ENCODE assay signal across 8 cellular contexts in genomic region chr12:96407429-96408097, GRCh38. TPM values are rescaled to one million over a fixed set of nuclear protein-coding genes. Genes with fewer than 3 reads are reported as not detected.
DNase-seq lines count a peak whose midpoint lies in the region; ATAC-seq and TF ChIP-seq lines count a peak whose summit lies in the region.
"Not testable (repeated sequence)": the region's sequence is repeated elsewhere in the genome, so short reads cannot be mapped to it uniquely, and the experiment has no call there.

No MANE protein-coding gene starts in this region.

- intact Hi-C loops in heart right ventricle (cut with DNase I) = loop anchor here in 6 of 10 donors (10.0 kb wide), 6 partner anchors 77 to 373 kb away; partner anchors contain the start of genes CFAP54 (in 2 of the 6) and LTA4H (in 1 of the 6)

- not testable (repeated sequence) for H3K27me3 ChIP-seq in heart right ventricle

- in situ Hi-C loops in GM13977 (cut with MboI; ENCODE audit: low pct_unique_long_range_greater_than_20kb, low sequenced_read_pairs, unreplicated experiment) = not testable (repeated sequence)

- ATAC-seq in GM19324 (IDR thresholded peaks at IDR 0.05; ENCODE audit: low FRiP score, unreplicated experiment) = peak; percentile 90
- ATAC-seq in GM21723 (IDR thresholded peaks at IDR 0.05; ENCODE audit: unreplicated experiment) = peak; percentile 89
- peak; percentile 93 for ATAC-seq in HG03060 (IDR thresholded peaks at IDR 0.05; ENCODE audit: low read depth, unreplicated experiment)
- ATAC-seq in HG03571 (IDR thresholded peaks at IDR 0.05; ENCODE audit: unreplicated experiment) = peak; percentile 95
- ATAC-seq in heart right ventricle = peak in 7 of 8 donors; percentile 34 to 78 (median 62)
- peak; percentile 59 for ATAC-seq in stimulated activated naive CD8-positive, alpha-beta T cell treated with anti-CD3 and anti-CD28 coated beads, Interleukin-15, Interleukin-2, amounts not matched to agents 100 U/mL and 50 U/mL, for 24 hours

- peak overlapping the region in 1 of 10 donors; percentile 54 for H3K27ac ChIP-seq in heart right ventricle

- H3K4me3 ChIP-seq in heart right ventricle = not testable (repeated sequence)

- H3K9me3 ChIP-seq in heart right ventricle = not testable (repeated sequence)

- not testable (repeated sequence) for H3K36me3 ChIP-seq in heart right ventricle

- not testable (repeated sequence) for TF ChIP-seq CTCF in GM13977 (IDR thresholded peaks at IDR 0.05; ENCODE audit: extremely low read depth, insufficient read depth, missing control alignments); heart right ventricle (IDR thresholded peaks at IDR 0.05)

- peaks cover 0 to 20% (median 0%) of the 10 kb centered on the region in 9 donors for H3K4me1 ChIP-seq in heart right ventricle

- WGBS in heart right ventricle, 2 donors = 88 to 89% methylated on average over 7 of the region's 7 CpGs

- DNase-seq in GM13977 (ENCODE audit: low spot score) (peak; percentile 75), SKM-1 (lab: John Stamatoyannopoulos, UW; ENCODE audit: unreplicated experiment) (peak; percentile 10)
- not testable (repeated sequence) for DNase-seq in heart right ventricle; stimulated activated naive CD8-positive, alpha-beta T cell treated with anti-CD3 and anti-CD28 coated beads, Interleukin-15, Interleukin-2, amounts not matched to agents 100 U/mL and 50 U/mL, for 24 hours

RNA-seq across cellular contexts. Expression of gene CDK17, which starts 7.3 kb away (rescaled TPM):
- total RNA-seq in heart right ventricle = 10 to 100 TPM; 14.5 to 32.4 (median 21.7) TPM
- 10 to 100 TPM in 1 of 2 donors, 1 to 10 TPM in 1; 8.5 to 11.0 TPM for polyA plus RNA-seq in heart right ventricle
